1 cellular context compared by ENCODE assay signal in the genomic region with DNA sequence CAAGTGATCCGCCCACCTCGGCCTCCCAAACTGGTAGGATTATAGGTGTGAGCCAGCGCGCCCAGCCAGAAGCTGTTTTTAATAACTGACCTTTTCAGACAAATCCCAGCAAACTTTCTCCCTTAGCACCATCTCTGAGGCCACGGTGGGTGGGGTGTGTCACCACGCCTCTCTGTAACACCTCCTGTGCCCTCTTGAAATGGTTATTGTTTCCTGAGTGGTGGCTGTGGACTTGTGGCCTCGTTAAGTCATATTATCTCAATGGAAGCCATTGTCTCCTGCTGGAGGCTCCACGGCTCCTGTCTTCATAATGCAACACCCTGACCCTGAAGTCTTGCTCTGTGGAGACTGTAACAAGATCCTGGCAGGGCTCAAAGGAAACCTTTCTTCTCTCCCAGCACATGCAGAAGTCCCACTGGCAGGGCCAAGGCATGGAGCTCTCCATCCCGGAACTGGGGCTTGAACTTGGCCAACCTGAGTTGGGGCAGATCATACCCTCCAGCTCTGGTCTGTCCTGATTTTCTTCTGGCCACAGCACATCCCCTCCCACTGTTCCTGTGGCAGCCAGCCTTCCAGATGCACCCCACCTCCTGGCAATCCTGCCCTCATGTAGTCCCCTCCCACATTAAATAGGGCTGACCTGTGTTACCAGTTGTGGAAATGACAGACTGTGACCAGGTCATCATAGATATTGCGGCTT.
TF ChIP-seq lines count a peak whose summit lies in the region.

No MANE protein-coding gene starts in this region.

TF ChIP-seq in IMR-90, 13 proteins besides CTCF, POLR2A, EP300 and RAD21 (continued from another document):
- TF ChIP-seq NFE2L2 (IDR thresholded peaks at IDR 0.05; ENCODE audit: low read depth, low read length): no peak
- no peak for TF ChIP-seq FOS (IDR thresholded peaks at IDR 0.05; ENCODE audit: low read depth, low read length)
